Comparison of ENCODE assay signal across 21 cellular contexts in genomic region chrX:37803057-37803456, GRCh38. TPM values are rescaled to one million over a fixed set of nuclear protein-coding genes. Genes with fewer than 3 reads are reported as not detected.
DNase-seq lines count a peak whose midpoint lies in the region; ATAC-seq and TF ChIP-seq lines count a peak whose summit lies in the region.
"Had no signal": no experiment of that assay in that cellular context is flagged by ENCODE, and none has a peak within 500 bp of the region (broad histone marks: within the 10 kb centered on the region; RNA-seq: fewer than 3 reads in every experiment).

No MANE protein-coding gene starts in this region.

- no peak for TF ChIP-seq CTCF in DND-41 (IDR thresholded peaks at IDR 0.05; ENCODE audit: borderline replicate concordance, extremely low read depth, low read length, poor library complexity, severe bottlenecking)
- no peak for TF ChIP-seq CTCF in HL-60 (IDR thresholded peaks at IDR 0.05; ENCODE audit: insufficient read depth, low read length)
- TF ChIP-seq CTCF in psoas muscle (IDR thresholded peaks at IDR 0.05) = no peak

- H3K9me3 Mint-ChIP-seq in dendritic cell treated with granulocyte-macrophage colony-stimulating factor and Interleukin-4, amounts not matched to agents 40 ng/mL and 50 ng/mL, for 4 days = no peaks in the 10 kb centered on the region
- no peaks in the 10 kb centered on the region for H3K9me3 Mint-ChIP-seq in activated T-helper 2 cell treated with anti-CD3 and anti-CD28 coated beads, Interferon-gamma antibody, Interleukin-2, Interleukin-4, amounts not matched to agents 10 μg/mL and 5 μg/mL and 100 μg/mL, durations not matched to agents 14 hours and 24 hours and 36 hours
- H3K9me3 Mint-ChIP-seq: CD8-positive, alpha-beta T cell; GM23338; HFFc6 had no signal

- DNase-seq in DND-41 (no peak), HL-60 (ENCODE audit: low read depth in 1 of 2, low spot score in 1 of 2) (no peak), psoas muscle (no peak)
- DNase-seq in activated T-helper 2 cell treated with anti-CD3 and anti-CD28 coated beads, Interferon-gamma antibody, Interleukin-2, Interleukin-4, amounts not matched to agents 10 μg/mL and 5 μg/mL and 100 μg/mL, durations not matched to agents 14 hours and 24 hours and 36 hours (ENCODE audit: low spot score) = no peak
- DNase-seq: BE2C; CD8-positive, alpha-beta T cell; COR-L47; DMS153; DMS79; GF-D8; HCEC 1CT; HFFc6; IMR-90; Kasumi-1; KG1 had no signal

- no peak overlapping the region for H3K9ac ChIP-seq in BLaER1
- no peak overlapping the region for H3K9ac ChIP-seq in DND-41 (ENCODE audit: low read depth, low read length)

- no peaks in the 10 kb centered on the region for H3K27me3 ChIP-seq in BLaER1
- no peaks in the 10 kb centered on the region for H3K27me3 ChIP-seq in DND-41 (ENCODE audit: insufficient read depth, low read length, poor library complexity)
- no peaks in the 10 kb centered on the region for H3K27me3 ChIP-seq in HL-60 (ENCODE audit: insufficient read depth, poor library complexity, severe bottlenecking)
- H3K27me3 ChIP-seq in psoas muscle (ENCODE audit: insufficient read depth in 3 of 3, low read length in 2 of 3) = no peaks in the 10 kb centered on the region
- H3K27me3 ChIP-seq: BE2C had no signal

- H3K9me3 ChIP-seq in BLaER1 = peaks cover 6% of the 10 kb centered on the region; the same call in 1 of the 2 replicates
- no peaks in the 10 kb centered on the region for H3K9me3 ChIP-seq in DND-41 (ENCODE audit: insufficient read depth, low read length, severe bottlenecking)
- no peaks in the 10 kb centered on the region for H3K9me3 ChIP-seq in psoas muscle
- H3K9me3 ChIP-seq: BE2C had no signal

- intact Hi-C loops in dendritic cell treated with granulocyte-macrophage colony-stimulating factor and Interleukin-4, amounts not matched to agents 40 ng/mL and 50 ng/mL, for 4 days (cut with micrococcal nuclease) = no loop called here
- intact Hi-C loops in activated T-helper 2 cell treated with anti-CD3 and anti-CD28 coated beads, Interferon-gamma antibody, Interleukin-2, Interleukin-4, amounts not matched to agents 10 μg/mL and 5 μg/mL and 100 μg/mL, durations not matched to agents 14 hours and 24 hours and 36 hours (cut with micrococcal nuclease) = no loop called here
- intact Hi-C loops in psoas muscle (cut with DNase I) = no loop called here

- H3K36me3 Mint-ChIP-seq in dendritic cell treated with granulocyte-macrophage colony-stimulating factor and Interleukin-4, amounts not matched to agents 40 ng/mL and 50 ng/mL, for 4 days (ENCODE audit: low read depth) = peaks cover 87% of the 10 kb centered on the region
- H3K36me3 Mint-ChIP-seq in activated T-helper 2 cell treated with anti-CD3 and anti-CD28 coated beads, Interferon-gamma antibody, Interleukin-2, Interleukin-4, amounts not matched to agents 10 μg/mL and 5 μg/mL and 100 μg/mL, durations not matched to agents 14 hours and 24 hours and 36 hours (ENCODE audit: low read depth) = no peaks in the 10 kb centered on the region
- H3K36me3 Mint-ChIP-seq: CD8-positive, alpha-beta T cell had no signal

- ATAC-seq in DND-41 (ENCODE audit: insufficient read depth, low read depth) (no peak), psoas muscle (no peak), HG03469 (IDR thresholded peaks at IDR 0.05; ENCODE audit: unreplicated experiment) (no peak), HG02678 (IDR thresholded peaks at IDR 0.05; ENCODE audit: unreplicated experiment) (no peak)
- ATAC-seq: CD8-positive, alpha-beta T cell; GM23338 had no signal

- H2AFZ ChIP-seq in DND-41 (ENCODE audit: low read depth, low read length) = no peak overlapping the region
- H2AFZ ChIP-seq: GM23338 had no signal

- H3K27me3 Mint-ChIP-seq in dendritic cell treated with granulocyte-macrophage colony-stimulating factor and Interleukin-4, amounts not matched to agents 40 ng/mL and 50 ng/mL, for 4 days = no peaks in the 10 kb centered on the region
- H3K27me3 Mint-ChIP-seq in activated T-helper 2 cell treated with anti-CD3 and anti-CD28 coated beads, Interferon-gamma antibody, Interleukin-2, Interleukin-4, amounts not matched to agents 10 μg/mL and 5 μg/mL and 100 μg/mL, durations not matched to agents 14 hours and 24 hours and 36 hours (ENCODE audit: low read depth) = peaks cover 3% of the 10 kb centered on the region

- H3K4me3 Mint-ChIP-seq in dendritic cell treated with granulocyte-macrophage colony-stimulating factor and Interleukin-4, amounts not matched to agents 40 ng/mL and 50 ng/mL, for 4 days = no peak overlapping the region
- no peak overlapping the region for H3K4me3 Mint-ChIP-seq in activated T-helper 2 cell treated with anti-CD3 and anti-CD28 coated beads, Interferon-gamma antibody, Interleukin-2, Interleukin-4, amounts not matched to agents 10 μg/mL and 5 μg/mL and 100 μg/mL, durations not matched to agents 14 hours and 24 hours and 36 hours (ENCODE audit: low read depth)
- H3K4me3 Mint-ChIP-seq: CD8-positive, alpha-beta T cell; GM23338; HFFc6 had no signal

- H3K4me1 Mint-ChIP-seq in dendritic cell treated with granulocyte-macrophage colony-stimulating factor and Interleukin-4, amounts not matched to agents 40 ng/mL and 50 ng/mL, for 4 days (ENCODE audit: low read depth) = peaks cover 44% of the 10 kb centered on the region
- no peaks in the 10 kb centered on the region for H3K4me1 Mint-ChIP-seq in activated T-helper 2 cell treated with anti-CD3 and anti-CD28 coated beads, Interferon-gamma antibody, Interleukin-2, Interleukin-4, amounts not matched to agents 10 μg/mL and 5 μg/mL and 100 μg/mL, durations not matched to agents 14 hours and 24 hours and 36 hours (ENCODE audit: low read depth)
- H3K4me1 Mint-ChIP-seq: GM23338 had no signal

- H3K4me2 ChIP-seq in BLaER1 = peak overlapping the region; percentile 61
- no peak overlapping the region for H3K4me2 ChIP-seq in DND-41 (ENCODE audit: insufficient read depth, low read length)
- H3K4me2 ChIP-seq: GM23338 had no signal

- peak overlapping the region; percentile 81 for H3K27ac Mint-ChIP-seq in dendritic cell treated with granulocyte-macrophage colony-stimulating factor and Interleukin-4, amounts not matched to agents 40 ng/mL and 50 ng/mL, for 4 days
- H3K27ac Mint-ChIP-seq in activated T-helper 2 cell treated with anti-CD3 and anti-CD28 coated beads, Interferon-gamma antibody, Interleukin-2, Interleukin-4, amounts not matched to agents 10 μg/mL and 5 μg/mL and 100 μg/mL, durations not matched to agents 14 hours and 24 hours and 36 hours = no peak overlapping the region
- H3K27ac Mint-ChIP-seq: CD8-positive, alpha-beta T cell; GM23338; HFFc6 had no signal

- H3K79me2 ChIP-seq in DND-41 (ENCODE audit: insufficient read depth, low read length) = no peaks in the 10 kb centered on the region

- peak overlapping the region; percentile 40; the same call in 1 of the 2 replicates for H3K27ac ChIP-seq in BLaER1
- peak overlapping the region; percentile 44; the same call in 1 of the 2 replicates for H3K27ac ChIP-seq in DND-41 (ENCODE audit: low read length)
- peak overlapping the region; percentile 24; the same call in 1 of the 2 replicates for H3K27ac ChIP-seq in HL-60 (replicated peaks)
- no peak overlapping the region for H3K27ac ChIP-seq in psoas muscle

- H4K20me1 ChIP-seq in BLaER1 (no peaks in the 10 kb centered on the region), DND-41 (ENCODE audit: insufficient read depth, low read length) (no peaks in the 10 kb centered on the region)

- H3K36me3 ChIP-seq in BLaER1 (no peaks in the 10 kb centered on the region), DND-41 (ENCODE audit: insufficient read depth, low read length) (no peaks in the 10 kb centered on the region), psoas muscle (ENCODE audit: insufficient read depth in 1 of 2, low read depth in 1 of 2) (no peaks in the 10 kb centered on the region)
- H3K36me3 ChIP-seq: BE2C had no signal

- 36 to 100% (median 92%) methylated on average over 2 of the region's 2 CpGs for WGBS in psoas muscle, 3 donors

- H3K4me3 ChIP-seq in BLaER1 (no peak overlapping the region), DND-41 (ENCODE audit: low read depth in 1 of 2, low read length in 2 of 2) (no peak overlapping the region), HL-60 (replicated peaks; ENCODE audit: insufficient read depth, low read length) (no peak overlapping the region), psoas muscle (no peak overlapping the region)
- H3K4me3 ChIP-seq: GM23338 had no signal

- H3K4me1 ChIP-seq in BLaER1 (peaks cover 46% of the 10 kb centered on the region), DND-41 (ENCODE audit: insufficient read depth, low read length) (peaks cover 21% of the 10 kb centered on the region), psoas muscle (no peaks in the 10 kb centered on the region)
- H3K4me1 ChIP-seq: BE2C had no signal

RNA-seq across cellular contexts. Expression of gene CYBB, which starts 23.2 kb away (rescaled TPM):
- total RNA-seq in activated T-helper 2 cell treated with anti-CD3 and anti-CD28 coated beads, Interferon-gamma antibody, Interleukin-2, Interleukin-4, amounts not matched to agents 10 μg/mL and 5 μg/mL and 100 μg/mL, durations not matched to agents 14 hours and 24 hours and 36 hours = 0.09 TPM in 2 replicates
- 10 to 100 TPM in 2 of 4 donors, 1 to 10 TPM in 2; 6.0 to 11.3 (median 8.3) TPM for total RNA-seq in psoas muscle
- polyA plus RNA-seq in psoas muscle = 1 to 10 TPM in 2 of 3 donors, under 1 TPM in 1; 0.63 to 1.4 (median 1.2) TPM
- total RNA-seq: A172, GM23338, HFFc6, IMR-90 had no signal
- polyA plus RNA-seq: IMR-90 had no signal

RNA-seq across cellular contexts. Expression of gene DYNLT3, which starts 44.3 kb away (rescaled TPM):
- 17.6 and 19.9 TPM in 2 replicates for total RNA-seq in activated T-helper 2 cell treated with anti-CD3 and anti-CD28 coated beads, Interferon-gamma antibody, Interleukin-2, Interleukin-4, amounts not matched to agents 10 μg/mL and 5 μg/mL and 100 μg/mL, durations not matched to agents 14 hours and 24 hours and 36 hours
- total RNA-seq in psoas muscle = 10 to 100 TPM; 12.8 to 16.9 (median 14.5) TPM
- 10 to 100 TPM in 2 of 3 donors, 1 to 10 TPM in 1; 9.1 to 12.5 (median 11.2) TPM for polyA plus RNA-seq in psoas muscle
